In genomic region chr6:88141641-88142298, GRCh38 we compare ENCODE assay signal across 1 cellular context.
TF ChIP-seq lines count a peak whose summit lies in the region.

No MANE protein-coding gene starts in this region.

TF ChIP-seq in GM12878, 131 proteins besides CTCF, POLR2A, EP300 and RAD21 (continued from another document and continues in another):
- TF ChIP-seq TCF12 (IDR thresholded peaks at IDR 0.05; ENCODE audit: low read depth, low read length) (peak; percentile 38; the same call in 1 of the 2 replicates), YBX1 (IDR thresholded peaks at IDR 0.05) (no peak), RUNX3 (IDR thresholded peaks at IDR 0.05; ENCODE audit: low read length) (peak; percentile 77), NFYA (IDR thresholded peaks at IDR 0.05; ENCODE audit: borderline replicate concordance, low read depth, low read length) (no peak), CHD4 (IDR thresholded peaks at IDR 0.05) (no peak), POU2F2 (IDR thresholded peaks at IDR 0.05; ENCODE audit: borderline replicate concordance, low read depth, low read length) (peak; percentile 61; the same call in 1 of the 3 replicates), NFIC (IDR thresholded peaks at IDR 0.05; ENCODE audit: low read depth, low read length) (peak; percentile 61; the same call in 1 of the 2 replicates), SMAD1 (IDR thresholded peaks at IDR 0.05; ENCODE audit: low read depth, partially characterized antibody) (no peak), TCF3 (IDR thresholded peaks at IDR 0.05; ENCODE audit: borderline replicate concordance, insufficient read depth, low read depth, low read length) (peak; percentile 71; the same call in 1 of the 2 replicates), GATAD2B (conservative IDR thresholded peaks at IDR 0.05; ENCODE audit: low read depth) (no peak), RELA (IDR thresholded peaks at IDR 0.05; ENCODE audit: borderline replicate concordance, partially characterized antibody) (no peak), BHLHE40 (IDR thresholded peaks at IDR 0.05; ENCODE audit: borderline replicate concordance in 1 of 2, low read depth in 2 of 2, low read length in 1 of 2) (peak; percentile 70 to 76; a peak in 3 of 4 replicates), HDGF (IDR thresholded peaks at IDR 0.05) (no peak), PAX8 (IDR thresholded peaks at IDR 0.05) (no peak), ZBED1 (IDR thresholded peaks at IDR 0.05; ENCODE audit: borderline replicate concordance) (peak; percentile 21; the same call in 1 of the 2 replicates), SMC3 (IDR thresholded peaks at IDR 0.05; ENCODE audit: borderline replicate concordance, low read length) (0 out of 2 replicates have a peak, but pooled peaks have one; percentile 8), SPI1 (IDR thresholded peaks at IDR 0.05; ENCODE audit: borderline replicate concordance, insufficient read depth, low read depth, low read length) (peak; percentile 92), JUNB (IDR thresholded peaks at IDR 0.05) (peak; percentile 15; the same call in 1 of the 2 replicates), ATF3 (IDR thresholded peaks at IDR 0.05; ENCODE audit: borderline replicate concordance, extremely low read depth, low read depth, low read length) (no peak), ZSCAN29 (IDR thresholded peaks at IDR 0.05) (no peak), SUPT20H (IDR thresholded peaks at IDR 0.05; ENCODE audit: borderline replicate concordance, control insufficient read depth, low read depth, low read length) (no peak), RFX5 (IDR thresholded peaks at IDR 0.05; ENCODE audit: low read depth, low read length) (peak; percentile 78), PRDM15 (CRISPR knock-in tag; IDR thresholded peaks at IDR 0.05) (no peak), CBFB (IDR thresholded peaks at IDR 0.05; ENCODE audit: low read depth) (peak; percentile 64; the same call in 1 of the 2 replicates), SP1 (IDR thresholded peaks at IDR 0.05; ENCODE audit: low read depth, low read length) (no peak), NKRF (conservative IDR thresholded peaks at IDR 0.05) (no peak), CREB1 (IDR thresholded peaks at IDR 0.05; ENCODE audit: low read depth) (no peak), DPF2 (IDR thresholded peaks at IDR 0.05) (peak; percentile 53; the same call in 1 of the 2 replicates), SREBF2 (IDR thresholded peaks at IDR 0.05; ENCODE audit: low read length) (no peak), ZBTB33 (IDR thresholded peaks at IDR 0.05) (no peak), BCL11A (IDR thresholded peaks at IDR 0.05; ENCODE audit: low read depth, low read length) (no peak; the same call in 1 of the 2 replicates), POLR2AphosphoS2 (IDR thresholded peaks at IDR 0.05; ENCODE audit: low read depth, low read length) (0 out of 2 replicates have a peak, but pooled peaks have one; percentile 33), EED (IDR thresholded peaks at IDR 0.05; ENCODE audit: low read depth) (peak; percentile 77), PML (IDR thresholded peaks at IDR 0.05; ENCODE audit: low read length) (no peak; the same call in 1 of the 2 replicates), ETV6 (conservative IDR thresholded peaks at IDR 0.05 in 1 of 2, IDR thresholded peaks at IDR 0.05 in 1 of 2; ENCODE audit: borderline replicate concordance in 1 of 2, low read depth in 1 of 2) (0 out of 4 replicates have a peak, but pooled peaks of 1 of the 2 experiments have one; percentile 52), POLR2AphosphoS5 (IDR thresholded peaks at IDR 0.05; ENCODE audit: low read length) (no peak), ATF2 (IDR thresholded peaks at IDR 0.05; ENCODE audit: low read length) (peak; percentile 57; the same call in 1 of the 2 replicates), ELK1 (IDR thresholded peaks at IDR 0.05; ENCODE audit: low read depth, low read length) (no peak), RB1 (IDR thresholded peaks at IDR 0.05; ENCODE audit: borderline replicate concordance) (no peak), RBBP5 (conservative IDR thresholded peaks at IDR 0.05) (no peak), MTA3 (IDR thresholded peaks at IDR 0.05; ENCODE audit: borderline replicate concordance, low read length) (peak; percentile 57; the same call in 1 of the 2 replicates), NR2C1 (IDR thresholded peaks at IDR 0.05) (no peak), ATF7 (IDR thresholded peaks at IDR 0.05; ENCODE audit: low read depth) (no peak), SKIL (IDR thresholded peaks at IDR 0.05; ENCODE audit: low read depth, poor library complexity, severe bottlenecking) (peak; percentile 65), YY1 (IDR thresholded peaks at IDR 0.05; ENCODE audit: low read depth, low read length) (peak; percentile 56; the same call in 1 of the 2 replicates), FOS (IDR thresholded peaks at IDR 0.05; ENCODE audit: borderline replicate concordance, extremely low read depth, insufficient read length) (no peak), ZNF217 (IDR thresholded peaks at IDR 0.05) (no peak), NR2F1 (conservative IDR thresholded peaks at IDR 0.05) (0 out of 2 replicates have a peak, but pooled peaks have one; percentile 38), KLF5 (IDR thresholded peaks at IDR 0.05; ENCODE audit: partially characterized antibody) (peak; percentile 25), PKNOX1 (IDR thresholded peaks at IDR 0.05) (no peak)
